ENCODE assay signal across 11 cellular contexts in the genomic region with DNA sequence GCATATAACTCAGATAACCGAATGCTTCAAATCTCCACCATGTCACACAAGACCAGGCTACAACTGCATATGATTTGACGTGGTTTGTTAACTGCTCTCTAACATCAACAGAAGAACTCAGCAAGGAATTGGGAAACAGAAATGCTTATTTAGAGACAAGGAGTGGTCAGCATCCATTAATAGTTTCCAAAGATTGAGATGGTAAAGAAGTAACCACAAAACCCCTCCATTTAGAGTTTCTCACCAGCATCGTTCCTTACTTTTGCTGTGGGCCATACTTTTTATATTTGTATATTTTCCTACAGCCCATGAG. TPM values are rescaled to one million over a fixed set of nuclear protein-coding genes. Genes with fewer than 3 reads are reported as not detected.
A peak's percentile ranks its signal among the peaks of the same experiment; 100 is the strongest.
DNase-seq lines count a peak whose midpoint lies in the region; ATAC-seq and TF ChIP-seq lines count a peak whose summit lies in the region.
"Had no signal": no experiment of that assay in that cellular context is flagged by ENCODE, and none has a peak within 500 bp of the region (broad histone marks: within the 10 kb centered on the region; RNA-seq: fewer than 3 reads in every experiment).

No MANE protein-coding gene starts in this region.

- H3K27ac ChIP-seq in ACC112 (ENCODE audit: low read depth, low read length) (peak overlapping the region; percentile 88), fibroblast of lung (ENCODE audit: insufficient read depth, low read length) (peak overlapping the region; percentile 91), parathyroid adenoma (peak overlapping the region; percentile 50)
- no peak overlapping the region for H3K27ac ChIP-seq in CD8-positive, alpha-beta memory T cell (ENCODE audit: low read depth, low read length)

- no peaks in the 10 kb centered on the region for H3K36me3 Mint-ChIP-seq in CD8-positive, alpha-beta memory T cell
- H3K36me3 Mint-ChIP-seq: activated naive CD4-positive, alpha-beta T cell treated with anti-CD3 and anti-CD28 coated beads, Interleukin-2, amount 50 U/mL, for 24 hours had no signal

- H3K79me2 ChIP-seq in ACC112 (ENCODE audit: control insufficient read depth, insufficient read depth, low read length, unreplicated experiment) (no peaks in the 10 kb centered on the region), fibroblast of lung (ENCODE audit: control insufficient read depth, insufficient read depth, low read length) (peaks cover 19% of the 10 kb centered on the region), parathyroid adenoma (no peaks in the 10 kb centered on the region)

- H3K36me3 ChIP-seq in ACC112 (ENCODE audit: insufficient read depth, low read length) (no peaks in the 10 kb centered on the region), fibroblast of lung (ENCODE audit: control insufficient read depth, insufficient read depth, low read length) (no peaks in the 10 kb centered on the region), parathyroid adenoma (ENCODE audit: control insufficient read depth, insufficient read depth, low read length) (peaks cover 3% of the 10 kb centered on the region)
- H3K36me3 ChIP-seq in CD8-positive, alpha-beta memory T cell (ENCODE audit: insufficient read depth, low read length): no peaks in the 10 kb centered on the region

- peaks cover 4 to 33% of the 10 kb centered on the region in 2 donors for H3K27me3 Mint-ChIP-seq in CD8-positive, alpha-beta memory T cell

- no peaks in the 10 kb centered on the region for H3K9me3 ChIP-seq in fibroblast of lung (ENCODE audit: control insufficient read depth, insufficient read depth, low read depth, low read length)
- H3K9me3 ChIP-seq in parathyroid adenoma (ENCODE audit: control insufficient read depth, low read length): no peaks in the 10 kb centered on the region
- no peaks in the 10 kb centered on the region for H3K9me3 ChIP-seq in CD8-positive, alpha-beta memory T cell (ENCODE audit: low read length)

- no peak for ATAC-seq in GM18907 (IDR thresholded peaks at IDR 0.05; ENCODE audit: unreplicated experiment)

- H2AFZ ChIP-seq in ACC112 (ENCODE audit: low read length, unreplicated experiment): peak overlapping the region; percentile 7
- H2AFZ ChIP-seq in fibroblast of lung (ENCODE audit: low read length): no peak overlapping the region
- no peak overlapping the region for H2AFZ ChIP-seq in parathyroid adenoma

- no peak for TF ChIP-seq CTCF in fibroblast of lung (conservative IDR thresholded peaks at IDR 0.05 in 1 of 2, IDR thresholded peaks at IDR 0.05 in 1 of 2; ENCODE audit: low read depth in 1 of 2, low read length in 2 of 2)
- TF ChIP-seq CTCF in parathyroid adenoma (IDR thresholded peaks at IDR 0.05): no peak

- H3K27me3 ChIP-seq in ACC112 (ENCODE audit: insufficient read depth, low read length) (no peaks in the 10 kb centered on the region), fibroblast of lung (ENCODE audit: control insufficient read depth, insufficient read depth, low read length) (no peaks in the 10 kb centered on the region), parathyroid adenoma (ENCODE audit: control insufficient read depth, insufficient read depth, low read length) (no peaks in the 10 kb centered on the region)
- no peaks in the 10 kb centered on the region for H3K27me3 ChIP-seq in CD8-positive, alpha-beta memory T cell (ENCODE audit: insufficient read depth, low read length, poor library complexity, severe bottlenecking)

- H3K4me3 Mint-ChIP-seq in CD8-positive, alpha-beta memory T cell: no peak overlapping the region
- H3K4me3 Mint-ChIP-seq: activated naive CD4-positive, alpha-beta T cell treated with anti-CD3 and anti-CD28 coated beads, Interleukin-2, amount 50 U/mL, for 24 hours; T-helper 2 cell treated with Interferon-gamma antibody and Interleukin-4, amounts not matched to agents 5 μg/mL and 100 μg/mL, for 36 hours had no signal

- H3K4me1 Mint-ChIP-seq in CD8-positive, alpha-beta memory T cell: no peaks in the 10 kb centered on the region
- H3K4me1 Mint-ChIP-seq: activated naive CD4-positive, alpha-beta T cell treated with anti-CD3 and anti-CD28 coated beads, Interleukin-2, amount 50 U/mL, for 24 hours had no signal

- no peaks in the 10 kb centered on the region for H4K20me1 ChIP-seq in fibroblast of lung (ENCODE audit: control insufficient read depth, extremely low read depth, insufficient read depth, low read length)

- peaks cover 36% of the 10 kb centered on the region for H3K4me1 ChIP-seq in ACC112 (ENCODE audit: control insufficient read depth, insufficient read depth, low read length, unreplicated experiment)
- peaks cover 17% of the 10 kb centered on the region for H3K4me1 ChIP-seq in fibroblast of lung (ENCODE audit: control insufficient read depth, extremely low read depth, insufficient read depth, low read length)
- no peaks in the 10 kb centered on the region for H3K4me1 ChIP-seq in parathyroid adenoma
- H3K4me1 ChIP-seq in CD8-positive, alpha-beta memory T cell (ENCODE audit: insufficient read depth, low read length): no peaks in the 10 kb centered on the region

- H3K4me3 ChIP-seq in ACC112 (ENCODE audit: low read depth, low read length): peak overlapping the region; percentile 4; the same call in 1 of the 2 replicates
- H3K4me3 ChIP-seq in fibroblast of lung (replicated peaks in 1 of 4; ENCODE audit: control extremely low read depth in 1 of 4, insufficient read depth in 1 of 4, low read depth in 3 of 4, low read length in 4 of 4): peak overlapping the region in 1 of 4 experiments; percentile 38
- H3K4me3 ChIP-seq in parathyroid adenoma (ENCODE audit: low read depth, low read length): no peak overlapping the region
- no peak overlapping the region for H3K4me3 ChIP-seq in CD8-positive, alpha-beta memory T cell (ENCODE audit: low read length)

- H3K9ac ChIP-seq in fibroblast of lung (ENCODE audit: insufficient read depth, low read length) (peak overlapping the region; percentile 65), parathyroid adenoma (no peak overlapping the region)

- H3K9me3 Mint-ChIP-seq in CD8-positive, alpha-beta memory T cell: no peaks in the 10 kb centered on the region
- H3K9me3 Mint-ChIP-seq: T-helper 2 cell treated with Interferon-gamma antibody and Interleukin-4, amounts not matched to agents 5 μg/mL and 100 μg/mL, for 36 hours had no signal

- H3K4me2 ChIP-seq in fibroblast of lung (ENCODE audit: extremely low read depth, insufficient read depth, low read length) (peak overlapping the region; percentile 18), parathyroid adenoma (ENCODE audit: low read length) (no peak overlapping the region)

- POLR2A ChIA-PET in CD8-positive, alpha-beta memory T cell (lab: Charles Lee): no interaction called here

- CTCF ChIA-PET in CD8-positive, alpha-beta memory T cell (lab: Charles Lee): no interaction called here

- H3K27ac Mint-ChIP-seq in CD8-positive, alpha-beta memory T cell: no peak overlapping the region
- H3K27ac Mint-ChIP-seq: activated naive CD4-positive, alpha-beta T cell treated with anti-CD3 and anti-CD28 coated beads, Interleukin-2, amount 50 U/mL, for 24 hours; T-helper 2 cell treated with Interferon-gamma antibody and Interleukin-4, amounts not matched to agents 5 μg/mL and 100 μg/mL, for 36 hours had no signal

- DNase-seq in NCI-H69 (lab: John Stamatoyannopoulos, UW) (peak; percentile 57), fibroblast of lung (ENCODE audit: low read depth in 2 of 2) (peak in 1 of 2 donors; percentile 45), kidney tubule cell (ENCODE audit: low spot score) (no peak)
- no peak for DNase-seq in CD8-positive, alpha-beta memory T cell
- DNase-seq in activated CD4-positive, alpha-beta T cell treated with anti-CD3 and anti-CD28 coated beads for 1 hour: no peak
- DNase-seq: stimulated activated CD4-positive, alpha-beta T cell treated with anti-CD3 and anti-CD28 coated beads, Interleukin-12 subunit alpha, Interleukin-12 subunit beta, amount 100 ng/mL, for 4 hours had no signal

RNA-seq across cellular contexts. Expression of a gene that starts 25.2 kb away (rescaled TPM):
- total RNA-seq in fibroblast of lung: 135 and 206 TPM in 2 replicates
- 52.4 and 158 TPM in 2 replicates for polyA plus RNA-seq in fibroblast of lung
- 44.8 and 140 TPM in 2 replicates for polyA plus RNA-seq in fibroblast of lung (2012)
- polyA minus RNA-seq in fibroblast of lung (ENCODE audit: low replicate concordance): 202 and 569 TPM in 2 replicates
- total RNA-seq in CD8-positive, alpha-beta memory T cell: under 1 TPM; 0.13 to 0.35 TPM
- not detected for polyA plus RNA-seq in CD8-positive, alpha-beta memory T cell

Comparison
In these comparisons a context has a peak if more than half of its experiments do, and no peak if none do; other contexts are left out.
1. RNA of a gene that starts 25.2 kb away (total RNA-seq): 135 to 206 TPM in fibroblast of lung; 0.13 to 0.35 TPM in CD8-positive, alpha-beta memory T cell; every median in the first group is over 100 times any median in the second.